In genomic region chr16:472199-472504, GRCh38 we compare ENCODE assay signal across 12 cellular contexts.
"Had no signal": no experiment of that assay in that cellular context is flagged by ENCODE, and none has a peak within 500 bp of the region (broad histone marks: within the 10 kb centered on the region; RNA-seq: fewer than 3 reads in every experiment).

No MANE protein-coding gene starts in this region.

- H3K27ac ChIP-seq: brain microvascular endothelial cell, foreskin keratinocyte, transverse colon had no signal

- H3K27ac Mint-ChIP-seq: stimulated activated effector memory CD8-positive, alpha-beta T cell treated with anti-CD3 and anti-CD28 coated beads, Interleukin-12 subunit alpha, Interleukin-12 subunit beta, amount 100 ng/mL, for 72 hours; T-helper 1 cell treated with Interleukin-12 subunit alpha and Interleukin-12 subunit beta and Interleukin-4 antibody, amounts not matched to agents 30 μg/mL and 1 μg/mL, for 36 hours had no signal

- H3K27me3 ChIP-seq: brain microvascular endothelial cell, foreskin keratinocyte, heart right ventricle, transverse colon had no signal

- H3K9me3 Mint-ChIP-seq: neural crest cell; stimulated activated effector memory CD8-positive, alpha-beta T cell treated with anti-CD3 and anti-CD28 coated beads, Interleukin-12 subunit alpha, Interleukin-12 subunit beta, amount 100 ng/mL, for 72 hours; T-helper 1 cell treated with Interleukin-12 subunit alpha and Interleukin-12 subunit beta and Interleukin-4 antibody, amounts not matched to agents 30 μg/mL and 1 μg/mL, for 36 hours had no signal

- H3K4me1 ChIP-seq: foreskin keratinocyte had no signal

- DNase-seq: activated CD4-positive, alpha-beta T cell treated with anti-CD3 and anti-CD28 coated beads for 48 hours; activated naive CD4-positive, alpha-beta T cell treated with Interleukin-2 at 50 U/mL for 16 hours; brain microvascular endothelial cell; heart right ventricle; islet precursor cell; left ventricle myocardium superior; transverse colon had no signal

- H3K9me3 ChIP-seq: heart right ventricle, transverse colon had no signal

- H3K4me3 ChIP-seq: heart right ventricle, transverse colon had no signal

- H3K4me3 Mint-ChIP-seq: stimulated activated effector memory CD8-positive, alpha-beta T cell treated with anti-CD3 and anti-CD28 coated beads, Interleukin-12 subunit alpha, Interleukin-12 subunit beta, amount 100 ng/mL, for 72 hours; T-helper 1 cell treated with Interleukin-12 subunit alpha and Interleukin-12 subunit beta and Interleukin-4 antibody, amounts not matched to agents 30 μg/mL and 1 μg/mL, for 36 hours had no signal

- ATAC-seq: stimulated activated effector memory CD8-positive, alpha-beta T cell treated with anti-CD3 and anti-CD28 coated beads, Interleukin-12 subunit alpha, Interleukin-12 subunit beta, amount 100 ng/mL, for 72 hours had no signal

- H3K36me3 ChIP-seq: transverse colon had no signal

- FAIRE-seq: endometrium had no signal
